ENCODE assay signal across 8 cellular contexts in the genomic region with DNA sequence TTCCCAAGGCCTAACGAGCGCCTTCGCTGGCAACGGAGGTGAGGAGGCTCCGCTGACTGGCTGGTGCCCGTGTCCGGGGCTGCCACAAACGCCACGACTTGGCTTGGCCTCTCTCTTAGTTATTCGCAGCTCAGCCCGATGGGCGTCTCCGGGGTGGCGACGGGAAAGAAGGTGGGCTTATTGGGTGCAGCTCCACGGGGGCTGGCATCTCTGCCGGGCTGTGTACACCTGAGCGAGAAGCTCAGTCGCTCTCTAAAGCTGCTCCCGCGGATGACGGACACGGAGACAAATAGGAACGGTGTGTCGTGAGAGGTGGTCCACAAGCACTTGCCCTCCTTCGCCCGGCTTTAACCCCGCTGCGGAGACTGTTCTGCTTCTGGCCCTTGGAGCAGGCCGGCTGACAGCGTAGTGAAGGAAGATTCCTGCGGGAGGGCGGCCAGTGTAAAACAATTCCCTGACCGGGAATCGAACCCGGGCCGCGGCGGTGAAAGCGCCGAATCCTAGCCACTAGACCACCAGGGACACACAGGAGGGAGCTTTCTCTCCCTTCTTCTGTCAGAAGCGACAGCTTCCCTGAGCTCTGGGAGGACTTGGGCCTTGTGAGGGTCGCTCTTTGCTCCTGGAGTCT. TPM values are rescaled to one million over a fixed set of nuclear protein-coding genes. Genes with fewer than 3 reads are reported as not detected.
DNase-seq lines count a peak whose midpoint lies in the region; ATAC-seq and TF ChIP-seq lines count a peak whose summit lies in the region.
"Not testable (repeated sequence)": the region's sequence is repeated elsewhere in the genome, so short reads cannot be mapped to it uniquely, and the experiment has no call there.

No MANE protein-coding gene starts in this region.

- intact Hi-C loops in left cardiac atrium (cut with DNase I), result not testable (repeated sequence)

- peak overlapping the region; percentile 74 for H3K27ac Mint-ChIP-seq in chondrocyte (ENCODE audit: unreplicated experiment)

- H3K36me3 Mint-ChIP-seq in chondrocyte (ENCODE audit: low read depth), result not testable (repeated sequence)

- peak overlapping the region; percentile 57; the same call in 1 of the 2 replicates for H3K9ac ChIP-seq in ES-I3 (ENCODE audit: low read depth, low read length)

- ATAC-seq in left cardiac atrium, result peak; percentile 60 to 96

- H3K27me3 Mint-ChIP-seq in chondrocyte (ENCODE audit: low read depth), result not testable (repeated sequence)

- H3K9me3 Mint-ChIP-seq in chondrocyte (ENCODE audit: low read depth), result not testable (repeated sequence)

- not testable (repeated sequence) for H3K9me3 ChIP-seq in ES-I3 (ENCODE audit: control insufficient read depth, insufficient read depth, low read length)

- H3K4me3 Mint-ChIP-seq in chondrocyte (ENCODE audit: unreplicated experiment), result peak overlapping the region; percentile 67

- H3K4me1 Mint-ChIP-seq in chondrocyte (ENCODE audit: low read depth), result not testable (repeated sequence)

- H3K4me1 ChIP-seq in ES-I3 (ENCODE audit: insufficient read depth, low read length), result not testable (repeated sequence)

- not testable (repeated sequence) for H3K36me3 ChIP-seq in ES-I3 (ENCODE audit: insufficient read depth, low read length)

- TF ChIP-seq CTCF in chondrocyte (IDR thresholded peaks at IDR 0.05), result not testable (repeated sequence)

- DNase-seq in NCI-H748 (lab: John Stamatoyannopoulos, UW; ENCODE audit: unreplicated experiment), result peak; percentile 81
- peak; percentile 91 for DNase-seq in activated CD8-positive, alpha-beta memory T cell treated with anti-CD3 and anti-CD28 coated beads, Interleukin-2, amount 50 U/mL, for 48 hours
- peak; percentile 86 for DNase-seq in chondrocyte (ENCODE audit: low spot score)
- peak; percentile 29 for DNase-seq in left cardiac atrium
- peak; percentile 7 for DNase-seq in myocyte (ENCODE audit: low read depth)
- DNase-seq in stimulated activated CD4-positive, alpha-beta T cell treated with anti-CD3 and anti-CD28 coated beads, Interleukin-12 subunit alpha, Interleukin-12 subunit beta, amount 100 ng/mL, for 24 hours (ENCODE audit: low read depth in 2 of 2), result peak; percentile 24 to 56
- peak; percentile 71 for DNase-seq in ureter (ENCODE audit: low spot score)

RNA-seq across cellular contexts. Expression of gene RNU1-1, which starts 20.9 kb away (rescaled TPM):
- 1,438 to 1,620 TPM (median 1,579 TPM) in 3 replicates for total RNA-seq in chondrocyte
- over 10,000 TPM in 1 of 2 donors, 1,000 to 10,000 TPM in 1; 5,988 to 15,401 TPM for total RNA-seq in left cardiac atrium
- total RNA-seq in myocyte, result not detected in 2 replicates
- 10.5 TPM for polyA plus RNA-seq in myocyte (2012)
- 1,626 TPM for total RNA-seq in ureter

Comparison
In these comparisons a context has a peak if more than half of its experiments do, and no peak if none do; other contexts are left out.
1. Peak in every context shown above with its lines: DNase-seq and ATAC-seq.
2. DNase-seq: peak in every context shown above with its lines; median percentile 91 in activated CD8-positive, alpha-beta memory T cell treated with anti-CD3 and anti-CD28 coated beads, Interleukin-2, amount 50 U/mL, for 48 hours; 86 in chondrocyte; 81 in NCI-H748; 71 in ureter; 40 in stimulated activated CD4-positive, alpha-beta T cell treated with anti-CD3 and anti-CD28 coated beads, Interleukin-12 subunit alpha, Interleukin-12 subunit beta, amount 100 ng/mL, for 24 hours; 29 in left cardiac atrium; 7 in myocyte.
3. RNA of gene RNU1-1, which starts 20.9 kb away (total RNA-seq): 5,988 to 15,401 TPM in left cardiac atrium, 1,626 TPM in ureter (single experiment) and 1,438 to 1,620 TPM in chondrocyte; not detected in myocyte; every median in the first group is over 1,000 times any median in the second.